ENCODE assay signal across 31 cellular contexts in genomic region chr3:152853196-152853595, GRCh38. TPM values are rescaled to one million over a fixed set of nuclear protein-coding genes. Genes with fewer than 3 reads are reported as not detected.
DNase-seq lines count a peak whose midpoint lies in the region; ATAC-seq and TF ChIP-seq lines count a peak whose summit lies in the region.
"Had no signal": no experiment of that assay in that cellular context is flagged by ENCODE, and none has a peak within 500 bp of the region (broad histone marks: within the 10 kb centered on the region; RNA-seq: fewer than 3 reads in every experiment).

No MANE protein-coding gene starts in this region.

- H3K4me2 ChIP-seq in PC-3 (ENCODE audit: low read length), result no peak overlapping the region

- POLR2A ChIA-PET in PC-3 (lab: Charles Lee; ENCODE audit: unreplicated experiment), result no interaction called here

- intact Hi-C loops in PC-3 (cut with micrococcal nuclease), result no loop called here

- H3K9ac ChIP-seq in PC-3 (ENCODE audit: low read length), result no peak overlapping the region

- no peaks in the 10 kb centered on the region for H4K20me1 ChIP-seq in PC-3 (ENCODE audit: low read length)

- H3K4me1 ChIP-seq in ACC112 (ENCODE audit: control insufficient read depth, insufficient read depth, low read length, unreplicated experiment) (peaks cover under 1% of the 10 kb centered on the region), PC-3 (ENCODE audit: insufficient read depth, low read length) (no peaks in the 10 kb centered on the region)
- H3K4me1 ChIP-seq: adrenal gland, BE2C, lower lobe of right lung, Peyer's patch had no signal

- no peaks in the 10 kb centered on the region for H3F3A ChIP-seq in PC-3 (ENCODE audit: low read length, unreplicated experiment)

- H3K27ac ChIP-seq in ACC112 (ENCODE audit: low read depth, low read length) (peak overlapping the region; percentile 67), PC-3 (ENCODE audit: low read length) (no peak overlapping the region)
- H3K27ac ChIP-seq: adrenal gland, lower lobe of right lung, Peyer's patch, upper lobe of left lung had no signal

- H2AFZ ChIP-seq in ACC112 (ENCODE audit: low read length, unreplicated experiment) (peak overlapping the region; percentile 22), PC-3 (ENCODE audit: low read length) (no peak overlapping the region)

- H3K9me2 ChIP-seq in PC-3 (replicated peaks; ENCODE audit: low read length), result no peaks in the 10 kb centered on the region

- no peaks in the 10 kb centered on the region for H3K36me3 ChIP-seq in ACC112 (ENCODE audit: insufficient read depth, low read length)
- no peaks in the 10 kb centered on the region for H3K36me3 ChIP-seq in PC-3 (ENCODE audit: low read depth, low read length)
- H3K36me3 ChIP-seq: adrenal gland, BE2C, lower lobe of right lung, Peyer's patch, upper lobe of left lung had no signal

- no peak for DNase-seq in PC-3
- DNase-seq in fibroblast of gingiva (ENCODE audit: low read depth), result peak; percentile 4
- peak; percentile 9 for DNase-seq in kidney tubule cell (ENCODE audit: low spot score)
- DNase-seq in NCI-H2227 treated with DMSO at 0.1 percent for 48 hours (lab: John Stamatoyannopoulos, UW), result no peak
- no peak for DNase-seq in NCI-H524 (lab: John Stamatoyannopoulos, UW)
- no peak for DNase-seq in NCI-H1694 treated with DMSO at 0.1 percent for 48 hours (lab: John Stamatoyannopoulos, UW)
- DNase-seq in Ammon's horn (ENCODE audit: low spot score), result no peak
- DNase-seq: activated CD4-positive, alpha-beta T cell treated with anti-CD3 and anti-CD28 coated beads for 48 hours; activated naive CD4-positive, alpha-beta T cell treated with anti-CD3 and anti-CD28 coated beads, Interleukin-2, amount 10 ng/mL, durations not matched to agents 7 days and 5 days; adrenal gland; BE2C; CD8-positive, alpha-beta memory T cell; DMS 273 treated with DMSO at 0.1 percent for 48 hours; EL; Kasumi-1; kidney glomerular epithelial cell; lower lobe of right lung; MV-4-11; NCI-H1436; NCI-H2081 treated with DMSO at 0.1 percent for 48 hours; NCI-H226; NCI-H69; Peyer's patch; SHP77; stimulated activated CD4-positive, alpha-beta T cell treated with anti-CD3 and anti-CD28 coated beads, Interleukin-15, amount 100 ng/mL, for 24 hours; stimulated activated CD4-positive, alpha-beta T cell treated with anti-CD3 and anti-CD28 coated beads, Interleukin-4, amount 100 ng/mL, for 4 hours; upper lobe of left lung had no signal

- TF ChIP-seq CTCF in PC-3 (conservative IDR thresholded peaks at IDR 0.05; ENCODE audit: low read depth, low read length), result no peak

- CTCF ChIA-PET in PC-3 (lab: Charles Lee), result no interaction called here

- BruUV-seq in PC-3 (replicated peaks; lab: Mats Ljungman, UMichigan), result no TSS peak

- H3K9me3 ChIP-seq in PC-3 (ENCODE audit: low read length), result no peaks in the 10 kb centered on the region
- H3K9me3 ChIP-seq: adrenal gland, BE2C, lower lobe of right lung, Peyer's patch, upper lobe of left lung had no signal

- H3K27me3 ChIP-seq in ACC112 (ENCODE audit: insufficient read depth, low read length) (no peaks in the 10 kb centered on the region), PC-3 (ENCODE audit: low read length) (no peaks in the 10 kb centered on the region)
- H3K27me3 ChIP-seq: adrenal gland, BE2C, Peyer's patch, upper lobe of left lung had no signal

- ATAC-seq in PC-3, result peak; percentile 33; the same call in 1 of the 2 replicates
- ATAC-seq: activated T-helper 17 cell treated with anti-CD3 and anti-CD28 coated beads, Interleukin-2, amount 50 U/mL, for 72 hours; GM12878; lower lobe of right lung; natural killer cell treated with Interleukin-12 subunit alpha and Interleukin-12 subunit beta and Interleukin-15 and Interleukin-18, amount 100 ng/mL, for 72 hours had no signal

- no peak overlapping the region for H3K4me3 ChIP-seq in ACC112 (ENCODE audit: low read depth, low read length)
- H3K4me3 ChIP-seq in PC-3 (ENCODE audit: low read length), result no peak overlapping the region
- H3K4me3 ChIP-seq: adrenal gland, GM12878, lower lobe of right lung, Peyer's patch, upper lobe of left lung had no signal

- no peaks in the 10 kb centered on the region for H3K79me2 ChIP-seq in ACC112 (ENCODE audit: control insufficient read depth, insufficient read depth, low read length, unreplicated experiment)
- H3K79me2 ChIP-seq in PC-3 (ENCODE audit: low read length), result no peaks in the 10 kb centered on the region

RNA-seq across cellular contexts. Expression of gene P2RY1, which starts 18.3 kb away (rescaled TPM):
- 0.29 and 0.81 TPM in 2 replicates for total RNA-seq in PC-3 (2014; rRNA removed)

Comparison
In these comparisons a context has a peak if more than half of its experiments do, and no peak if none do; other contexts are left out.
1. DNase-seq: peak in fibroblast of gingiva (single experiment) and kidney tubule cell (single experiment); none in PC-3 (single experiment), NCI-H2227 treated with DMSO at 0.1 percent for 48 hours (single experiment), NCI-H524 (0 of 2), NCI-H1694 treated with DMSO at 0.1 percent for 48 hours (single experiment) and Ammon's horn (single experiment).